ENCODE assay signal across 1 cellular context in genomic region chr15:58357529-58358476, GRCh38.
TF ChIP-seq lines count a peak whose summit lies in the region.

No MANE protein-coding gene starts in this region.

TF ChIP-seq in WTC11, 78 proteins besides CTCF, POLR2A, EP300 and RAD21 (continued from another document):
- TF ChIP-seq AFF4 (CRISPR knock-in tag; IDR thresholded peaks at IDR 0.05; ENCODE audit: borderline replicate concordance) (no peak), ZNF219 (CRISPR knock-in tag; IDR thresholded peaks at IDR 0.05; ENCODE audit: borderline replicate concordance) (no peak), USF1 (CRISPR knock-in tag; IDR thresholded peaks at IDR 0.05) (no peak), ATF2 (CRISPR knock-in tag; IDR thresholded peaks at IDR 0.05; ENCODE audit: borderline replicate concordance, low read depth) (no peak), ZNF532 (CRISPR knock-in tag; IDR thresholded peaks at IDR 0.05; ENCODE audit: borderline replicate concordance) (no peak), NFYB (CRISPR knock-in tag; conservative IDR thresholded peaks at IDR 0.05; ENCODE audit: low read depth) (no peak)
